9 cellular contexts compared by ENCODE assay signal in genomic region chr4:73962724-73963123, GRCh38. TPM values are rescaled to one million over a fixed set of nuclear protein-coding genes. Genes with fewer than 3 reads are reported as not detected.
"Had no signal": no experiment of that assay in that cellular context is flagged by ENCODE, and none has a peak within 500 bp of the region (broad histone marks: within the 10 kb centered on the region; RNA-seq: fewer than 3 reads in every experiment).

No MANE protein-coding gene starts in this region.

- H3K9ac ChIP-seq: KMS-11 had no signal

- H3K4me2 ChIP-seq: KMS-11 had no signal

- ATAC-seq: HepG2 had no signal

- H3K27ac ChIP-seq: HL-60, KMS-11 had no signal

- FAIRE-seq: HepG2, HTR-8/SVneo had no signal

- DNase-seq: IMR-90, KBM-7, KG1 had no signal

RNA-seq across cellular contexts. Expression of gene PF4, which starts 19.1 kb away (rescaled TPM):
- total RNA-seq: HepG2, HT1080, IMR-90 had no signal
- polyA plus RNA-seq: HepG2, IMR-90 had no signal

RNA-seq across cellular contexts. Expression of gene PPBP, which starts 25.3 kb away (rescaled TPM):
- total RNA-seq: HepG2, HT-29, HT1080, IMR-90 had no signal
- polyA plus RNA-seq: HepG2, IMR-90 had no signal

RNA-seq across cellular contexts. Expression of gene CXCL5, which starts 35.8 kb away (rescaled TPM):
- total RNA-seq: HepG2, HT-29, IMR-90 had no signal
- polyA plus RNA-seq: HepG2 had no signal
